In the genomic region with DNA sequence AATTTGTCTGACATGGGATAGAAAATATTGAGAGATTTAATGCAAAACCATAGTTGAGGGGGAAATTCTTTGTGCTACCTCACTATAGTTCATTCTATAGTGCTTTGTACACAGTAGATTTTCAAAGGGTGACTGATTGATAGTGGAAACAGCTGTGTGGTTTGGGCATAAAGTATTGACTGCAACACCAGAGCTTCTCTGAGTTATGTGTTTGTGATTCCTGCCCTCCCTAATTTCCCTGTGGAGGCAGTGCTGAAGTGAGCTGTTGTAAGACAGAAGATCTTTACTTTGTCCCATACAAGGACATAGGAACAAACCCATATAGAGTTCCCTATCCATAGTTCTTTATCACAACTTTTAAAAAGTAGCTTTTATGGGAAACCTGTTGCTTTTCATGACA, we compare ENCODE assay signal across 1 cellular context.
TF ChIP-seq lines count a peak whose summit lies in the region.

No MANE protein-coding gene starts in this region.

TF ChIP-seq in IMR-90, 13 proteins besides CTCF, POLR2A, EP300 and RAD21:
- TF ChIP-seq, protein P1, sequence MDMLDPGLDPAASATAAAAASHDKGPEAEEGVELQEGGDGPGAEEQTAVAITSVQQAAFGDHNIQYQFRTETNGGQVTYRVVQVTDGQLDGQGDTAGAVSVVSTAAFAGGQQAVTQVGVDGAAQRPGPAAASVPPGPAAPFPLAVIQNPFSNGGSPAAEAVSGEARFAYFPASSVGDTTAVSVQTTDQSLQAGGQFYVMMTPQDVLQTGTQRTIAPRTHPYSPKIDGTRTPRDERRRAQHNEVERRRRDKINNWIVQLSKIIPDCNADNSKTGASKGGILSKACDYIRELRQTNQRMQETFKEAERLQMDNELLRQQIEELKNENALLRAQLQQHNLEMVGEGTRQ (IDR thresholded peaks at IDR 0.05; ENCODE audit: low read depth, low read length), result no peak
- no peak for TF ChIP-seq CEBPB (IDR thresholded peaks at IDR 0.05; ENCODE audit: low read depth, low read length)
- no peak for TF ChIP-seq MAFK (IDR thresholded peaks at IDR 0.05; ENCODE audit: low read depth, low read length)
- no peak for TF ChIP-seq MXI1 (IDR thresholded peaks at IDR 0.05; ENCODE audit: borderline replicate concordance, low read depth, low read length)
- TF ChIP-seq BHLHE40 (IDR thresholded peaks at IDR 0.05; ENCODE audit: low read depth, low read length), result no peak
